In genomic region chr6:38438097-38438496, GRCh38 we compare ENCODE assay signal across 21 cellular contexts.
"Had no signal": no experiment of that assay in that cellular context is flagged by ENCODE, and none has a peak within 500 bp of the region (broad histone marks: within the 10 kb centered on the region; RNA-seq: fewer than 3 reads in every experiment).

No MANE protein-coding gene starts in this region.

- ATAC-seq: heart left ventricle; mucosa of descending colon; naive thymus-derived CD4-positive, alpha-beta T cell; sciatic nerve; stimulated activated naive CD8-positive, alpha-beta T cell treated with anti-CD3 and anti-CD28 coated beads, Interleukin-15, amount 100 ng/mL, for 72 hours had no signal

- DNase-seq: heart left ventricle; islet precursor cell; left ventricle myocardium inferior; midbrain; mucosa of descending colon; naive thymus-derived CD4-positive, alpha-beta T cell; nephron progenitor cell; occipital lobe; ovary; stimulated activated CD4-positive, alpha-beta T cell treated with anti-CD3 and anti-CD28 coated beads, Interleukin-12 subunit alpha, Interleukin-12 subunit beta, amount 100 ng/mL, for 4 hours; stimulated activated CD4-positive, alpha-beta T cell treated with anti-CD3 and anti-CD28 coated beads, Interleukin-15, amount 100 ng/mL, for 24 hours; stimulated activated CD4-positive, alpha-beta T cell treated with anti-CD3 and anti-CD28 coated beads, Interleukin-2, amount 100 ng/mL, for 24 hours; stimulated activated CD4-positive, alpha-beta T cell treated with anti-CD3 and anti-CD28 coated beads, Interleukin-4, amount 100 ng/mL, for 1 hour; stimulated activated naive CD4-positive, alpha-beta T cell treated with Interleukin-2 at 50 U/mL for 16 hours; stimulated activated naive CD8-positive, alpha-beta T cell treated with anti-CD3 and anti-CD28 coated beads, Interleukin-15, amount 100 ng/mL, for 72 hours; substantia nigra; uterus had no signal

- H3K4me3 Mint-ChIP-seq: naive thymus-derived CD4-positive, alpha-beta T cell; nephron progenitor cell; neural progenitor cell; stimulated activated naive CD8-positive, alpha-beta T cell treated with anti-CD3 and anti-CD28 coated beads, Interleukin-15, amount 100 ng/mL, for 72 hours; type B pancreatic cell had no signal

- H3K9me3 Mint-ChIP-seq: nephron progenitor cell, neural progenitor cell, type B pancreatic cell had no signal

- H3K27ac Mint-ChIP-seq: naive thymus-derived CD4-positive, alpha-beta T cell; neural progenitor cell; progenitor cell of endocrine pancreas; type B pancreatic cell had no signal

- H3K27me3 Mint-ChIP-seq: naive thymus-derived CD4-positive, alpha-beta T cell; progenitor cell of endocrine pancreas; stimulated activated naive CD8-positive, alpha-beta T cell treated with anti-CD3 and anti-CD28 coated beads, Interleukin-15, amount 100 ng/mL, for 72 hours; type B pancreatic cell had no signal
